ENCODE assay signal across 18 cellular contexts in the genomic region with DNA sequence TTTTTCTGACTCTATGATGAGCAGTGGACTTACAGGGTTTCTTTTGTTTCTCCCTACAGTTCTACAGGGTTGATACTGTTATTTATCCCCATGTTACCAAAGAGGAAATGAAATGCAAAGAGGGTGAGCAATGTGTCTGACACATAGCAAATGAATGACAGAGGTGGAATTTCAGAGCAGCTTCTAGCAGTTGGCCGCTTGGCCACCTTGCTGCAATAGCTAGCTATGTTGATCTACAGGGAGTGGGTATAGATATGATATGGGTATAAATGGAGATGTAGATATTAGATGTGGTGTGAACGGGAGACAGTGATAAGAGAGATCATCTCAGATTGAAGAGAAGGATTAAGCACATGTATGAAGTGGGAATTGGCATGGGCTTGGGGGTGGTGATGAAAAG. TPM values are rescaled to one million over a fixed set of nuclear protein-coding genes. Genes with fewer than 3 reads are reported as not detected.
DNase-seq lines count a peak whose midpoint lies in the region; ATAC-seq, FAIRE-seq and TF ChIP-seq lines count a peak whose summit lies in the region.
"Had no signal": no experiment of that assay in that cellular context is flagged by ENCODE, and none has a peak within 500 bp of the region (broad histone marks: within the 10 kb centered on the region; RNA-seq: fewer than 3 reads in every experiment).

No MANE protein-coding gene starts in this region.

- no peaks in the 10 kb centered on the region for H3K4me1 Mint-ChIP-seq in type B pancreatic cell (ENCODE audit: unreplicated experiment)
- H3K4me1 Mint-ChIP-seq: activated naive CD4-positive, alpha-beta T cell treated with anti-CD3 and anti-CD28 coated beads, Interleukin-2, amount 10 ng/mL, durations not matched to agents 7 days and 5 days had no signal

- peak; percentile 86 for FAIRE-seq in bronchial epithelial cell (lab: Jason Lieb, UNC)
- FAIRE-seq: G401.6 had no signal

- ATAC-seq in HG03378 (IDR thresholded peaks at IDR 0.05; ENCODE audit: unreplicated experiment) = no peak

- no peaks in the 10 kb centered on the region for H3K36me3 ChIP-seq in bronchial epithelial cell (ENCODE audit: control insufficient read depth, insufficient read depth, low read length)
- H3K36me3 ChIP-seq: Peyer's patch had no signal

- no peaks in the 10 kb centered on the region for H3K9me3 Mint-ChIP-seq in type B pancreatic cell
- H3K9me3 Mint-ChIP-seq: activated naive CD4-positive, alpha-beta T cell treated with anti-CD3 and anti-CD28 coated beads, Interleukin-2, amount 10 ng/mL, durations not matched to agents 7 days and 5 days had no signal

- DNase-seq in AG10803 (ENCODE audit: low read depth) (peak; percentile 28), M059J (ENCODE audit: low read depth) (peak; percentile 80), bronchial epithelial cell (ENCODE audit: low read depth) (peak; percentile 95), kidney glomerular epithelial cell (lab: John Stamatoyannopoulos, UW) (peak; percentile 87), COR-L47 (lab: John Stamatoyannopoulos, UW) (no peak), type B pancreatic cell (ENCODE audit: extremely low spot score, unreplicated experiment) (no peak), posterior cingulate gyrus (no peak)
- DNase-seq: activated naive CD4-positive, alpha-beta T cell treated with anti-CD3 and anti-CD28 coated beads, Interleukin-2, amount 10 ng/mL, durations not matched to agents 7 days and 5 days; activated T-cell treated with anti-CD3 and anti-CD28 coated beads, Interleukin-2, amount 50 U/mL, for 1 hour; foreskin melanocyte; KBM-7; NCI-H1105; NCI-H82; Peyer's patch had no signal

- TF ChIP-seq CTCF in AG10803 (conservative IDR thresholded peaks at IDR 0.05; ENCODE audit: low read length) = no peak
- no peak for TF ChIP-seq CTCF in bronchial epithelial cell (IDR thresholded peaks at IDR 0.05; ENCODE audit: insufficient read depth, low read length, severe bottlenecking)
- TF ChIP-seq CTCF in type B pancreatic cell (conservative IDR thresholded peaks at IDR 0.05) = no peak

- no peak overlapping the region for H3K4me3 Mint-ChIP-seq in type B pancreatic cell
- H3K4me3 Mint-ChIP-seq: activated naive CD4-positive, alpha-beta T cell treated with anti-CD3 and anti-CD28 coated beads, Interleukin-2, amount 10 ng/mL, durations not matched to agents 7 days and 5 days had no signal

- no peaks in the 10 kb centered on the region for H3K27me3 ChIP-seq in bronchial epithelial cell (ENCODE audit: control insufficient read depth, insufficient read depth, low read length)
- H3K27me3 ChIP-seq: Peyer's patch had no signal

- intact Hi-C loops in posterior cingulate gyrus (cut with DNase I) = no loop called here

- H3K27ac Mint-ChIP-seq in type B pancreatic cell = no peak overlapping the region
- H3K27ac Mint-ChIP-seq: activated naive CD4-positive, alpha-beta T cell treated with anti-CD3 and anti-CD28 coated beads, Interleukin-2, amount 10 ng/mL, durations not matched to agents 7 days and 5 days had no signal

- peaks cover 27% of the 10 kb centered on the region for H3K27me3 Mint-ChIP-seq in type B pancreatic cell

- no peaks in the 10 kb centered on the region for H3K36me3 Mint-ChIP-seq in type B pancreatic cell
- H3K36me3 Mint-ChIP-seq: activated naive CD4-positive, alpha-beta T cell treated with anti-CD3 and anti-CD28 coated beads, Interleukin-2, amount 10 ng/mL, durations not matched to agents 7 days and 5 days had no signal

- H3K4me3 ChIP-seq in AG10803 (ENCODE audit: low read length) (no peak overlapping the region), bronchial epithelial cell (ENCODE audit: low read depth, low read length) (no peak overlapping the region)
- H3K4me3 ChIP-seq: Peyer's patch had no signal

RNA-seq across cellular contexts. Expression of gene SLC22A3, which starts 10.9 kb away (rescaled TPM):
- 0.94 and 1.1 TPM in 2 replicates for total RNA-seq in M059J (2014; rRNA removed; shearing (Covaris generic))
- total RNA-seq in bronchial epithelial cell = 8.2 and 8.6 TPM in 2 replicates
- total RNA-seq in type B pancreatic cell (ENCODE audit: low replicate concordance) = 0.52 and 0.87 TPM in 2 replicates
- total RNA-seq: myocyte, osteocyte had no signal

Comparison
In these comparisons a context has a peak if more than half of its experiments do, and no peak if none do; other contexts are left out.
1. DNase-seq: peak in AG10803 (single experiment), M059J (single experiment), bronchial epithelial cell (single experiment) and kidney glomerular epithelial cell (single experiment); none in COR-L47 (single experiment), type B pancreatic cell (single experiment) and posterior cingulate gyrus (0 of 10).